30 cellular contexts compared by ENCODE assay signal in genomic region chr1:94875794-94876193, GRCh38. TPM values are rescaled to one million over a fixed set of nuclear protein-coding genes. Genes with fewer than 3 reads are reported as not detected.
DNase-seq lines count a peak whose midpoint lies in the region; ATAC-seq and TF ChIP-seq lines count a peak whose summit lies in the region.
"Had no signal": no experiment of that assay in that cellular context is flagged by ENCODE, and none has a peak within 500 bp of the region (broad histone marks: within the 10 kb centered on the region; RNA-seq: fewer than 3 reads in every experiment).

No MANE protein-coding gene starts in this region.

- CTCF ChIA-PET in PC-3 (lab: Charles Lee): interaction anchor here (0.6 kb wide), 1 partner anchor 22 kb away, joined by 4 read pairs; no protein-coding TSS in a partner anchor

- TF ChIP-seq CTCF in PC-3 (conservative IDR thresholded peaks at IDR 0.05; ENCODE audit: low read depth, low read length) (no peak), epithelial cell of esophagus (IDR thresholded peaks at IDR 0.05; ENCODE audit: insufficient read depth, low read depth, low read length, missing control alignments) (no peak), prostate gland (IDR thresholded peaks at IDR 0.05) (no peak)

- H3K36me3 ChIP-seq in PC-3 (ENCODE audit: low read depth, low read length) (no peaks in the 10 kb centered on the region), prostate gland (no peaks in the 10 kb centered on the region)
- H3K36me3 ChIP-seq: BLaER1 treated with 17β-estradiol and CSF1 and Interleukin-3, amounts not matched to agents 10 nM and 100 nM had no signal

- DNase-seq in PC-3 (no peak), epithelial cell of esophagus (ENCODE audit: low read depth) (peak; percentile 93), prostate gland (ENCODE audit: low spot score) (peak; percentile 82), NCI-H510A treated with DMSO at 0.1 percent for 48 hours (lab: John Stamatoyannopoulos, UW) (no peak), dedifferentiated amniotic fluid mesenchymal stem cell (ENCODE audit: extremely low spot score) (no peak)
- DNase-seq: activated CD4-positive, alpha-beta T cell treated with anti-CD3 and anti-CD28 coated beads, Interleukin-2, amount 10 ng/mL, durations not matched to agents 24 days and 14 days; activated CD8-positive, alpha-beta memory T cell treated with anti-CD3 and anti-CD28 coated beads, Interleukin-2, amount 10 ng/mL, durations not matched to agents 7 days and 5 days; activated T-cell treated with anti-CD3 and anti-CD28 coated beads, Interleukin-2, amount 50 U/mL, for 72 hours; anterior cingulate cortex; Caco-2; caudate nucleus; cortex of kidney; DMS79; GDM1; HCEC 1CT; NCI-H1105 treated with DMSO at 0.1 percent for 48 hours; NCI-H2029; NCI-H69; retina; small intestine; stimulated activated CD4-positive, alpha-beta T cell treated with anti-CD3 and anti-CD28 coated beads, Interleukin-1b, Interleukin-23, amount 100 ng/mL, for 48 hours; stimulated activated CD8-positive, alpha-beta memory T cell treated with anti-CD3 and anti-CD28 coated beads, Interleukin-4, amount 100 ng/mL, for 48 hours; stimulated activated naive CD8-positive, alpha-beta T cell treated with anti-CD3 and anti-CD28 coated beads, Interleukin-15, amount 100 ng/mL, for 72 hours; transverse colon; WERI-Rb-1 had no signal

- H3K9me3 ChIP-seq in PC-3 (ENCODE audit: low read length): no peaks in the 10 kb centered on the region
- H3K9me3 ChIP-seq in prostate gland: no peaks in the 10 kb centered on the region
- H3K9me3 ChIP-seq: Caco-2, transverse colon had no signal

- ATAC-seq in HG02884 (IDR thresholded peaks at IDR 0.05; ENCODE audit: unreplicated experiment) (peak; percentile 46), PC-3 (no peak), HG03159 (IDR thresholded peaks at IDR 0.05; ENCODE audit: unreplicated experiment) (no peak)
- ATAC-seq: activated CD8-positive, alpha-beta memory T cell treated with anti-CD3 and anti-CD28 coated beads, Interleukin-2, amount 10 ng/mL, durations not matched to agents 7 days and 5 days; natural killer cell treated with Interleukin-12 subunit alpha and Interleukin-12 subunit beta and Interleukin-15 and Interleukin-18, amount 100 ng/mL, for 72 hours; stimulated activated naive CD8-positive, alpha-beta T cell treated with anti-CD3 and anti-CD28 coated beads, Interleukin-15, amount 100 ng/mL, for 72 hours had no signal

- no peaks in the 10 kb centered on the region for H3K27me3 ChIP-seq in PC-3 (ENCODE audit: low read length)
- H3K27me3 ChIP-seq in prostate gland (replicated peaks; ENCODE audit: insufficient read depth): no peaks in the 10 kb centered on the region
- H3K27me3 ChIP-seq: BLaER1 treated with 17β-estradiol and CSF1 and Interleukin-3, amounts not matched to agents 10 nM and 100 nM; transverse colon had no signal

- H3K27ac ChIP-seq in PC-3 (ENCODE audit: low read length): peak overlapping the region; percentile 13; the same call in 1 of the 2 replicates
- H3K27ac ChIP-seq in prostate gland: peak overlapping the region; percentile 74 to 76
- H3K27ac ChIP-seq: BLaER1 treated with 17β-estradiol and CSF1 and Interleukin-3, amounts not matched to agents 10 nM and 100 nM; transverse colon; WERI-Rb-1 had no signal

- peak; percentile 23 for TF ChIP-seq POLR2A in prostate gland (IDR thresholded peaks at IDR 0.05)

- H3K4me3 ChIP-seq in PC-3 (ENCODE audit: low read length): no peak overlapping the region
- H3K4me3 ChIP-seq in epithelial cell of esophagus (ENCODE audit: low read length): no peak overlapping the region
- no peak overlapping the region for H3K4me3 ChIP-seq in prostate gland
- H3K4me3 ChIP-seq: BLaER1 treated with 17β-estradiol and CSF1 and Interleukin-3, amounts not matched to agents 10 nM and 100 nM; transverse colon had no signal

- H3K9ac ChIP-seq in PC-3 (ENCODE audit: low read length): no peak overlapping the region
- H3K9ac ChIP-seq: BLaER1 treated with 17β-estradiol and CSF1 and Interleukin-3, amounts not matched to agents 10 nM and 100 nM had no signal

- no peak overlapping the region for H2AFZ ChIP-seq in PC-3 (ENCODE audit: low read length)

- 23% methylated on average over 4 of the region's 4 CpGs for WGBS in prostate gland

- 0 out of 2 replicates have a peak overlapping the region, but pooled peaks have one; percentile 28 for H3K4me2 ChIP-seq in PC-3 (ENCODE audit: low read length)
- H3K4me2 ChIP-seq: BLaER1 treated with 17β-estradiol and CSF1 and Interleukin-3, amounts not matched to agents 10 nM and 100 nM had no signal

- POLR2A ChIA-PET in PC-3 (lab: Charles Lee; ENCODE audit: unreplicated experiment): no interaction called here

- no peaks in the 10 kb centered on the region for H3F3A ChIP-seq in PC-3 (ENCODE audit: low read length, unreplicated experiment)

- no peaks in the 10 kb centered on the region for H4K20me1 ChIP-seq in PC-3 (ENCODE audit: low read length)
- H4K20me1 ChIP-seq: BLaER1 treated with 17β-estradiol and CSF1 and Interleukin-3, amounts not matched to agents 10 nM and 100 nM had no signal

- no peaks in the 10 kb centered on the region for H3K79me2 ChIP-seq in PC-3 (ENCODE audit: low read length)

- no TSS peak for BruUV-seq in PC-3 (replicated peaks; lab: Mats Ljungman, UMichigan)

- no peaks in the 10 kb centered on the region for H3K9me2 ChIP-seq in PC-3 (replicated peaks; ENCODE audit: low read length)

- intact Hi-C loops in PC-3 (cut with micrococcal nuclease) (no loop called here), prostate gland (cut with DNase I) (no loop called here)

- peaks cover 12% of the 10 kb centered on the region for H3K4me1 ChIP-seq in PC-3 (ENCODE audit: insufficient read depth, low read length)
- peaks cover 13% of the 10 kb centered on the region for H3K4me1 ChIP-seq in prostate gland (replicated peaks)
- H3K4me1 ChIP-seq: BLaER1 treated with 17β-estradiol and CSF1 and Interleukin-3, amounts not matched to agents 10 nM and 100 nM; Caco-2 had no signal

RNA-seq across cellular contexts. Expression of gene CNN3, which starts 51.1 kb away (rescaled TPM):
- 231 and 323 TPM in 2 replicates for total RNA-seq in PC-3 (2014; rRNA removed)
- 100 to 1,000 TPM; 136 to 180 TPM for total RNA-seq in prostate gland

RNA-seq across cellular contexts. Expression of gene SLC44A3, which starts 55.6 kb away (rescaled TPM):
- total RNA-seq in PC-3 (2014; rRNA removed): 6.3 and 9.2 TPM in 2 replicates
- 10 to 100 TPM; 15.4 to 16.2 TPM for total RNA-seq in prostate gland
- total RNA-seq: activated CD4-positive, alpha-beta T cell treated with anti-CD3 and anti-CD28 coated beads, Interleukin-2, amount 10 ng/mL, durations not matched to agents 24 days and 14 days; activated CD8-positive, alpha-beta memory T cell treated with anti-CD3 and anti-CD28 coated beads, Interleukin-2, amount 10 ng/mL, durations not matched to agents 7 days and 5 days; activated T-cell treated with anti-CD3 and anti-CD28 coated beads, Interleukin-2, amount 50 U/mL, for 72 hours; natural killer cell treated with Interleukin-12 subunit alpha and Interleukin-12 subunit beta and Interleukin-15 and Interleukin-18, amount 100 ng/mL, for 72 hours; T-helper 2 cell treated with Interferon-gamma antibody and Interleukin-4, amounts not matched to agents 100 ng/mL and 5 ng/mL, for 36 hours had no signal

Comparison
In these comparisons a context has a peak if more than half of its experiments do, and no peak if none do; other contexts are left out.
1. DNase-seq: peak in epithelial cell of esophagus (single experiment) and prostate gland (single experiment); none in PC-3 (single experiment), NCI-H510A treated with DMSO at 0.1 percent for 48 hours (single experiment) and dedifferentiated amniotic fluid mesenchymal stem cell (single experiment).